In genomic region chr18:41526046-41526445, GRCh38 we compare ENCODE assay signal across 19 cellular contexts.
DNase-seq lines count a peak whose midpoint lies in the region; ATAC-seq, FAIRE-seq and TF ChIP-seq lines count a peak whose summit lies in the region.
"Had no signal": no experiment of that assay in that cellular context is flagged by ENCODE, and none has a peak within 500 bp of the region (broad histone marks: within the 10 kb centered on the region; RNA-seq: fewer than 3 reads in every experiment).

No MANE protein-coding gene starts in this region.

- no TSS peak for BruUV-seq in endothelial cell of umbilical vein (replicated peaks; lab: Mats Ljungman, UMichigan)

- WGBS in gastroesophageal sphincter (ENCODE audit: low coverage in 1 of 2), 2 donors = 0 to 21% methylated on average over 1 of the region's 1 CpG
- WGBS in adrenal gland, 4 donors = 13 to 18% (median 16%) methylated on average over 1 of the region's 1 CpG

- peak overlapping the region; percentile 80; the same call in 1 of the 2 replicates for H3K27ac ChIP-seq in 22Rv1
- H3K27ac ChIP-seq in endothelial cell of umbilical vein (ENCODE audit: insufficient read depth, low read depth, low read length) = no peak overlapping the region
- H3K27ac ChIP-seq in gastroesophageal sphincter = no peak overlapping the region
- H3K27ac ChIP-seq in adrenal gland = no peak overlapping the region

- ATAC-seq in gastroesophageal sphincter = no peak

- no peak overlapping the region for H2AFZ ChIP-seq in endothelial cell of umbilical vein (ENCODE audit: low read depth, low read length)

- H3K9me1 ChIP-seq in endothelial cell of umbilical vein (replicated peaks; ENCODE audit: control insufficient read depth, extremely low read depth, insufficient read depth, low read length) = no peaks in the 10 kb centered on the region

- no peaks in the 10 kb centered on the region for H3K36me3 ChIP-seq in endothelial cell of umbilical vein (ENCODE audit: control insufficient read depth in 2 of 2, extremely low read depth in 1 of 2, insufficient read depth in 2 of 2, low read length in 2 of 2)
- no peaks in the 10 kb centered on the region for H3K36me3 ChIP-seq in gastroesophageal sphincter
- H3K36me3 ChIP-seq in adrenal gland (replicated peaks in 1 of 2) = no peaks in the 10 kb centered on the region
- H3K36me3 ChIP-seq: HAP-1 had no signal

- H3K27me3 ChIP-seq in endothelial cell of umbilical vein (ENCODE audit: control insufficient read depth in 2 of 2, insufficient read depth in 2 of 2, low read length in 2 of 2) (no peaks in the 10 kb centered on the region), gastroesophageal sphincter (no peaks in the 10 kb centered on the region), adrenal gland (no peaks in the 10 kb centered on the region)

- no peak overlapping the region for H3K9ac ChIP-seq in endothelial cell of umbilical vein (replicated peaks; ENCODE audit: extremely low read depth, insufficient read depth, low read length)

- H3K9me3 ChIP-seq in endothelial cell of umbilical vein (replicated peaks; ENCODE audit: control insufficient read depth, insufficient read depth, low read length) (no peaks in the 10 kb centered on the region), gastroesophageal sphincter (no peaks in the 10 kb centered on the region), adrenal gland (replicated peaks in 1 of 3) (no peaks in the 10 kb centered on the region)
- H3K9me3 ChIP-seq: HAP-1 had no signal

- no peak overlapping the region for H3K4me3 ChIP-seq in endothelial cell of umbilical vein (replicated peaks in 1 of 3; ENCODE audit: insufficient read depth in 1 of 3, low read depth in 1 of 3, low read length in 3 of 3)
- H3K4me3 ChIP-seq in gastroesophageal sphincter = no peak overlapping the region
- H3K4me3 ChIP-seq in adrenal gland = no peak overlapping the region
- H3K4me3 ChIP-seq: HAP-1 had no signal

- no peak for TF ChIP-seq POLR2A in endothelial cell of umbilical vein (IDR thresholded peaks at IDR 0.05; ENCODE audit: low read depth, low read length)
- no peak for TF ChIP-seq POLR2A in gastroesophageal sphincter (IDR thresholded peaks at IDR 0.05)
- no peak for TF ChIP-seq POLR2A in adrenal gland (IDR thresholded peaks at IDR 0.05)

- FAIRE-seq in endothelial cell of umbilical vein (lab: Jason Lieb, UNC) = no peak
- FAIRE-seq: G401.6, GM12892, H54 had no signal

- dilution Hi-C loops in endothelial cell of umbilical vein (cut with MboI; ENCODE audit: extremely low pct_ligation_motif_present, low sequenced_read_pairs) = no loop called here

- DNase-seq in DMS 273 (lab: John Stamatoyannopoulos, UW; ENCODE audit: unreplicated experiment) (peak; percentile 85), NCI-H2171 treated with DMSO at 0.1 percent for 48 hours (lab: John Stamatoyannopoulos, UW) (peak; percentile 66), endothelial cell of umbilical vein (ENCODE audit: low read depth, low spot score) (peak; percentile 11), NCI-H2107 (lab: John Stamatoyannopoulos, UW) (no peak), adrenal gland (no peak)
- DNase-seq: C1 segment of cervical spinal cord; Calu3; CD4-positive, alpha-beta memory T cell; COR-L47; DMS53; DMS79 treated with DMSO at 0.1 percent for 48 hours; GOT3; HFFc6 had no signal

- CTCF ChIA-PET in endothelial cell of umbilical vein (lab: Charles Lee) = interaction anchor here (0.8 kb wide), 1 partner anchor 14 kb away, joined by 3 read pairs; no protein-coding TSS in a partner anchor

- no peaks in the 10 kb centered on the region for H3K79me2 ChIP-seq in endothelial cell of umbilical vein (ENCODE audit: control insufficient read depth, insufficient read depth, low read length)

- TF ChIP-seq CTCF in 22Rv1 (IDR thresholded peaks at IDR 0.05) (no peak), endothelial cell of umbilical vein (IDR thresholded peaks at IDR 0.05; ENCODE audit: extremely low read depth in 1 of 2, insufficient read depth in 1 of 2, low read depth in 1 of 2, low read length in 2 of 2) (no peak), gastroesophageal sphincter (IDR thresholded peaks at IDR 0.05) (no peak), adrenal gland (IDR thresholded peaks at IDR 0.05) (no peak)

- no peak for TF ChIP-seq EP300 in gastroesophageal sphincter (IDR thresholded peaks at IDR 0.05)

- H3K4me1 ChIP-seq in endothelial cell of umbilical vein (ENCODE audit: control insufficient read depth, extremely low read depth, insufficient read depth, low read length) (no peaks in the 10 kb centered on the region), gastroesophageal sphincter (no peaks in the 10 kb centered on the region), adrenal gland (replicated peaks in 1 of 2) (no peaks in the 10 kb centered on the region)
- H3K4me1 ChIP-seq: HAP-1 had no signal

- intact Hi-C loops in endothelial cell of umbilical vein (cut with micrococcal nuclease) (no loop called here), adrenal gland (cut with DNase I) (loop anchor here in 1 of 2 donors (10.0 kb wide), 1 partner anchor 61 kb away; no protein-coding TSS in a partner anchor)

- H4K20me1 ChIP-seq in endothelial cell of umbilical vein (replicated peaks; ENCODE audit: control insufficient read depth, extremely low read depth, insufficient read depth, low read length) = no peaks in the 10 kb centered on the region

- H3K4me2 ChIP-seq in endothelial cell of umbilical vein (ENCODE audit: insufficient read depth, low read length) = no peak overlapping the region

- POLR2A ChIA-PET in endothelial cell of umbilical vein (lab: Charles Lee) = no interaction called here

TF ChIP-seq in endothelial cell of umbilical vein, 7 proteins besides CTCF, POLR2A, EP300 and RAD21:
- TF ChIP-seq FOS (IDR thresholded peaks at IDR 0.05; ENCODE audit: borderline replicate concordance, insufficient read depth, low read length) (no peak), EZH2 (IDR thresholded peaks at IDR 0.05; ENCODE audit: borderline replicate concordance, low read depth, low read length, severe bottlenecking) (no peak), MAX (IDR thresholded peaks at IDR 0.05; ENCODE audit: insufficient read depth, insufficient read length) (no peak), GATA2 (IDR thresholded peaks at IDR 0.05; ENCODE audit: insufficient read depth, insufficient read length, low read depth, low read length) (no peak), JUN (IDR thresholded peaks at IDR 0.05; ENCODE audit: borderline replicate concordance, insufficient read depth, insufficient read length, low read depth) (no peak), POLR2AphosphoS5 (IDR thresholded peaks at IDR 0.05; ENCODE audit: insufficient read depth, low read depth, low read length) (no peak), MYC (IDR thresholded peaks at IDR 0.05; ENCODE audit: low read depth, low read length) (no peak)

Comparison
In these comparisons a context has a peak if more than half of its experiments do, and no peak if none do; other contexts are left out.
1. DNase-seq: peak in DMS 273 (single experiment), NCI-H2171 treated with DMSO at 0.1 percent for 48 hours (single experiment) and endothelial cell of umbilical vein (single experiment); none in NCI-H2107 (single experiment) and adrenal gland (0 of 7).